In the genomic region with DNA sequence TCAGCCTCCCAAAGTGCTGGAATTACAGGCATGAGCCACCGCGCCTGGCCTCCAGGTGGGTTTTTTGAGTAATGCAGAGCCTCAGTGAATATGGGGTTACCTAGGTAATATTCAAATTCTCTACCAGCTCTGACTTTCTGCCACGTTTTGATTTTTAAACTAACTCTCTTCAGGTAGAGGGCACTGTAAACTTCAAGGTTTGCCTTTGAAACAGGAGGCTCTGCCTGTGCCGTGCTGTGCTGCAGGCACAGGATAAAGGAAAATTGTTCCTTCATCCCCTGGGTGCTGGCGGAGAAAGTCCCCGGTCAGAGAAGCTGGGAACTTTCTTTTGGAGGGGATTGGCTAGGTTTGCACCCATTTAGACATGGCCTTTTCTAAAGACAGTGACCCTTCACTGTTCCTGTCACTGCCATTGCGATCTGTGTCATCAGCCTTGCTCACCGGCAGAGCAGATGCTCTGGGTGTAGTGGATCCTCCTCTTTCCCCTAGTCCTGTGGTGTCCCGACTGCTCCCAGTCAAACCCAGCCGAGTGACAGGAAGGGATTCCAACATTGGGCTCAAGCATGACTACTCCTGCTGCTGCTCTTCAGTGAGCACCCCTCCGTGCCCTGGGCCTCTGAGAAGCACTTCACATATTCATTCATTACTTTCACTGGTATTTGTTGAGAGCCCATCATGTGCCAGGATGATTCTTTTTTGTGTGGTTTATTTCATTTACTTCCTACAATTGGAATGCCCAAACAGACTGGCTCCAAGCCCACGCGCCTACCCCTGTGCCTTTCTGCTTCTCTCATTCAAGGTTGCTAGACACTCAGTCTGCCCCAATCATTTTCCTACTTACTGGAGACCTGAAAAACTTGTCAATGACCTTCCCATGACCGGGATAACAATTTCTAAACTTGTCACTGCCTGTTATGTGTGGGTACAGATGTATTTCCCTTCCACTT, we compare ENCODE assay signal across 10 cellular contexts.
DNase-seq lines count a peak whose midpoint lies in the region; ATAC-seq and TF ChIP-seq lines count a peak whose summit lies in the region.
"Had no signal": no experiment of that assay in that cellular context is flagged by ENCODE, and none has a peak within 500 bp of the region (broad histone marks: within the 10 kb centered on the region; RNA-seq: fewer than 3 reads in every experiment).

No MANE protein-coding gene starts in this region.

- CTCF ChIA-PET in activated naive CD4-positive, alpha-beta T cell treated with anti-CD3 and anti-CD28 coated beads, Interleukin-2, amount 10 ng/mL, durations not matched to agents 7 days and 5 days (lab: Charles Lee) = no interaction called here

- H3K9me3 Mint-ChIP-seq in activated naive CD4-positive, alpha-beta T cell treated with anti-CD3 and anti-CD28 coated beads, Interleukin-2, amount 10 ng/mL, durations not matched to agents 7 days and 5 days = peaks cover 3% of the 10 kb centered on the region

- H3K27ac ChIP-seq in SJCRH30 (peak overlapping the region; percentile 76), thyroid gland (peak overlapping the region in 1 of 3 donors; percentile 22)
- H3K27ac ChIP-seq: C4-2B had no signal

- peaks cover 8% of the 10 kb centered on the region; the same call in 1 of the 2 replicates for H3K9me3 ChIP-seq in SJCRH30 (replicated peaks)
- no peaks in the 10 kb centered on the region for H3K9me3 ChIP-seq in thyroid gland

- peaks cover 3% of the 10 kb centered on the region for H3K27me3 Mint-ChIP-seq in activated naive CD4-positive, alpha-beta T cell treated with anti-CD3 and anti-CD28 coated beads, Interleukin-2, amount 10 ng/mL, durations not matched to agents 7 days and 5 days

- peaks cover 26% of the 10 kb centered on the region for H3K4me1 Mint-ChIP-seq in activated naive CD4-positive, alpha-beta T cell treated with anti-CD3 and anti-CD28 coated beads, Interleukin-2, amount 10 ng/mL, durations not matched to agents 7 days and 5 days

- no peak for TF ChIP-seq CTCF in epithelial cell of esophagus (IDR thresholded peaks at IDR 0.05; ENCODE audit: insufficient read depth, low read depth, low read length, missing control alignments)
- no peak for TF ChIP-seq CTCF in thyroid gland (IDR thresholded peaks at IDR 0.05)

- no peaks in the 10 kb centered on the region for H3K27me3 ChIP-seq in SJCRH30
- H3K27me3 ChIP-seq in thyroid gland = no peaks in the 10 kb centered on the region

- WGBS in thyroid gland, 2 donors = 51 to 58% methylated on average over 14 of the region's 14 CpGs

- peak overlapping the region; percentile 93 for H3K27ac Mint-ChIP-seq in activated naive CD4-positive, alpha-beta T cell treated with anti-CD3 and anti-CD28 coated beads, Interleukin-2, amount 10 ng/mL, durations not matched to agents 7 days and 5 days
- H3K27ac Mint-ChIP-seq: mesothelial cell of epicardium had no signal

- no peaks in the 10 kb centered on the region for H3K36me3 ChIP-seq in SJCRH30
- no peaks in the 10 kb centered on the region for H3K36me3 ChIP-seq in thyroid gland

- no peak overlapping the region for H3K4me3 ChIP-seq in SJCRH30
- H3K4me3 ChIP-seq in epithelial cell of esophagus (ENCODE audit: low read length) = no peak overlapping the region
- H3K4me3 ChIP-seq in thyroid gland (replicated peaks in 1 of 3) = no peak overlapping the region

- no peak for TF ChIP-seq POLR2A in thyroid gland (IDR thresholded peaks at IDR 0.05)

- peak overlapping the region; percentile 63 for H3K4me3 Mint-ChIP-seq in activated naive CD4-positive, alpha-beta T cell treated with anti-CD3 and anti-CD28 coated beads, Interleukin-2, amount 10 ng/mL, durations not matched to agents 7 days and 5 days
- H3K4me3 Mint-ChIP-seq: mesothelial cell of epicardium had no signal

- intact Hi-C loops in thyroid gland (cut with DNase I) = no loop called here

- H3K36me3 Mint-ChIP-seq in activated naive CD4-positive, alpha-beta T cell treated with anti-CD3 and anti-CD28 coated beads, Interleukin-2, amount 10 ng/mL, durations not matched to agents 7 days and 5 days = no peaks in the 10 kb centered on the region
- H3K36me3 Mint-ChIP-seq: mesothelial cell of epicardium had no signal

- peaks cover 46% of the 10 kb centered on the region for H3K4me1 ChIP-seq in SJCRH30
- H3K4me1 ChIP-seq in thyroid gland = peaks cover 4 to 18% of the 10 kb centered on the region in 2 donors

- no peak for DNase-seq in activated naive CD4-positive, alpha-beta T cell treated with anti-CD3 and anti-CD28 coated beads, Interleukin-2, amount 10 ng/mL, durations not matched to agents 7 days and 5 days
- no peak for DNase-seq in activated naive CD4-positive, alpha-beta T cell (lab: John Stamatoyannopoulos, UW)
- DNase-seq in SJCRH30 = no peak
- DNase-seq in epithelial cell of esophagus (ENCODE audit: low read depth) = peak; percentile 77
- peak; percentile 76 to 80 for DNase-seq in thyroid gland
- no peak for DNase-seq in Ammon's horn (ENCODE audit: low spot score)
- no peak for DNase-seq in AG20443 (ENCODE audit: low spot score)

- no peak for ATAC-seq in GM18873 (IDR thresholded peaks at IDR 0.05; ENCODE audit: low FRiP score, unreplicated experiment)

Comparison
In these comparisons a context has a peak if more than half of its experiments do, and no peak if none do; other contexts are left out.
1. DNase-seq: peak in epithelial cell of esophagus (single experiment) and thyroid gland (2 of 2); none in activated naive CD4-positive, alpha-beta T cell treated with anti-CD3 and anti-CD28 coated beads, Interleukin-2, amount 10 ng/mL, durations not matched to agents 7 days and 5 days (single experiment), activated naive CD4-positive, alpha-beta T cell (0 of 4), SJCRH30 (0 of 2), Ammon's horn (single experiment) and AG20443 (single experiment).